ENCODE assay signal across 10 cellular contexts in genomic region chr7:100444311-100445278, GRCh38. TPM values are rescaled to one million over a fixed set of nuclear protein-coding genes. Genes with fewer than 3 reads are reported as not detected.
DNase-seq lines count a peak whose midpoint lies in the region; ATAC-seq and FAIRE-seq lines count a peak whose summit lies in the region.
"Had no signal": no experiment of that assay in that cellular context is flagged by ENCODE, and none has a peak within 500 bp of the region (broad histone marks: within the 10 kb centered on the region; RNA-seq: fewer than 3 reads in every experiment).

No MANE protein-coding gene starts in this region.

- H3K9me3 Mint-ChIP-seq in activated T-helper 2 cell treated with anti-CD3 and anti-CD28 coated beads, Interferon-gamma antibody, Interleukin-2, Interleukin-4, amounts not matched to agents 10 μg/mL and 5 μg/mL and 100 μg/mL, durations not matched to agents 14 hours and 24 hours and 36 hours: no peaks in the 10 kb centered on the region

- no peaks in the 10 kb centered on the region for H3K36me3 Mint-ChIP-seq in activated T-helper 2 cell treated with anti-CD3 and anti-CD28 coated beads, Interferon-gamma antibody, Interleukin-2, Interleukin-4, amounts not matched to agents 10 μg/mL and 5 μg/mL and 100 μg/mL, durations not matched to agents 14 hours and 24 hours and 36 hours (ENCODE audit: low read depth)

- no peak overlapping the region for H3K4me3 Mint-ChIP-seq in activated T-helper 2 cell treated with anti-CD3 and anti-CD28 coated beads, Interferon-gamma antibody, Interleukin-2, Interleukin-4, amounts not matched to agents 10 μg/mL and 5 μg/mL and 100 μg/mL, durations not matched to agents 14 hours and 24 hours and 36 hours (ENCODE audit: low read depth)

- ATAC-seq in HG02852 (IDR thresholded peaks at IDR 0.05; ENCODE audit: unreplicated experiment): no peak

- H3K4me1 Mint-ChIP-seq in activated T-helper 2 cell treated with anti-CD3 and anti-CD28 coated beads, Interferon-gamma antibody, Interleukin-2, Interleukin-4, amounts not matched to agents 10 μg/mL and 5 μg/mL and 100 μg/mL, durations not matched to agents 14 hours and 24 hours and 36 hours (ENCODE audit: low read depth): peaks cover 14% of the 10 kb centered on the region

- intact Hi-C loops in activated T-helper 2 cell treated with anti-CD3 and anti-CD28 coated beads, Interferon-gamma antibody, Interleukin-2, Interleukin-4, amounts not matched to agents 10 μg/mL and 5 μg/mL and 100 μg/mL, durations not matched to agents 14 hours and 24 hours and 36 hours (cut with micrococcal nuclease): no loop called here

- no peak for FAIRE-seq in urothelium cell line (lab: Jason Lieb, UNC)
- FAIRE-seq: G401.6, TTC549 had no signal

- H3K27ac Mint-ChIP-seq in activated T-helper 2 cell treated with anti-CD3 and anti-CD28 coated beads, Interferon-gamma antibody, Interleukin-2, Interleukin-4, amounts not matched to agents 10 μg/mL and 5 μg/mL and 100 μg/mL, durations not matched to agents 14 hours and 24 hours and 36 hours: peak overlapping the region; percentile 89

- DNase-seq in activated T-cell treated with anti-CD3 and anti-CD28 coated beads, Interleukin-2, amount 50 U/mL, for 1 hour: peak; percentile 15
- DNase-seq in activated T-cell treated with anti-CD3 and anti-CD28 coated beads for 4 hours: no peak
- DNase-seq in activated T-helper 2 cell treated with anti-CD3 and anti-CD28 coated beads, Interferon-gamma antibody, Interleukin-2, Interleukin-4, amounts not matched to agents 10 μg/mL and 5 μg/mL and 100 μg/mL, durations not matched to agents 14 hours and 24 hours and 36 hours (ENCODE audit: low spot score): no peak
- DNase-seq in kidney tubule cell (ENCODE audit: low spot score): peak; percentile 79
- peak; percentile 53 for DNase-seq in urothelium cell line (ENCODE audit: low spot score)
- no peak for DNase-seq in middle frontal gyrus (ENCODE audit: extremely low spot score, low spot score)
- DNase-seq in stimulated activated CD4-positive, alpha-beta T cell treated with anti-CD3 and anti-CD28 coated beads, Interleukin-15, amount 100 ng/mL, for 24 hours: no peak

- H3K27me3 Mint-ChIP-seq in activated T-helper 2 cell treated with anti-CD3 and anti-CD28 coated beads, Interferon-gamma antibody, Interleukin-2, Interleukin-4, amounts not matched to agents 10 μg/mL and 5 μg/mL and 100 μg/mL, durations not matched to agents 14 hours and 24 hours and 36 hours (ENCODE audit: low read depth): no peaks in the 10 kb centered on the region

RNA-seq across cellular contexts. Expression of gene PPP1R35, which starts 8.3 kb away (rescaled TPM):
- 59.8 and 63.6 TPM in 2 replicates for total RNA-seq in activated T-helper 2 cell treated with anti-CD3 and anti-CD28 coated beads, Interferon-gamma antibody, Interleukin-2, Interleukin-4, amounts not matched to agents 10 μg/mL and 5 μg/mL and 100 μg/mL, durations not matched to agents 14 hours and 24 hours and 36 hours

RNA-seq across cellular contexts. Expression of gene MEPCE, which starts 15.0 kb away (rescaled TPM):
- 50.9 and 51.0 TPM in 2 replicates for total RNA-seq in activated T-helper 2 cell treated with anti-CD3 and anti-CD28 coated beads, Interferon-gamma antibody, Interleukin-2, Interleukin-4, amounts not matched to agents 10 μg/mL and 5 μg/mL and 100 μg/mL, durations not matched to agents 14 hours and 24 hours and 36 hours

RNA-seq across cellular contexts. Expression of gene ZCWPW1, which starts 16.1 kb away (rescaled TPM):
- total RNA-seq in activated T-helper 2 cell treated with anti-CD3 and anti-CD28 coated beads, Interferon-gamma antibody, Interleukin-2, Interleukin-4, amounts not matched to agents 10 μg/mL and 5 μg/mL and 100 μg/mL, durations not matched to agents 14 hours and 24 hours and 36 hours: 1.1 and 3.5 TPM in 2 replicates

RNA-seq across cellular contexts. Expression of gene SPACDR, which starts 19.5 kb away (rescaled TPM):
- 3.2 and 4.5 TPM in 2 replicates for total RNA-seq in activated T-helper 2 cell treated with anti-CD3 and anti-CD28 coated beads, Interferon-gamma antibody, Interleukin-2, Interleukin-4, amounts not matched to agents 10 μg/mL and 5 μg/mL and 100 μg/mL, durations not matched to agents 14 hours and 24 hours and 36 hours

RNA-seq across cellular contexts. Expression of gene TSC22D4, which starts 34.4 kb away (rescaled TPM):
- 103 and 106 TPM in 2 replicates for total RNA-seq in activated T-helper 2 cell treated with anti-CD3 and anti-CD28 coated beads, Interferon-gamma antibody, Interleukin-2, Interleukin-4, amounts not matched to agents 10 μg/mL and 5 μg/mL and 100 μg/mL, durations not matched to agents 14 hours and 24 hours and 36 hours

Comparison
In these comparisons a context has a peak if more than half of its experiments do, and no peak if none do; other contexts are left out.
1. DNase-seq: peak in activated T-cell treated with anti-CD3 and anti-CD28 coated beads, Interleukin-2, amount 50 U/mL, for 1 hour (single experiment), kidney tubule cell (single experiment) and urothelium cell line (single experiment); none in activated T-cell treated with anti-CD3 and anti-CD28 coated beads for 4 hours (single experiment), activated T-helper 2 cell treated with anti-CD3 and anti-CD28 coated beads, Interferon-gamma antibody, Interleukin-2, Interleukin-4, amounts not matched to agents 10 μg/mL and 5 μg/mL and 100 μg/mL, durations not matched to agents 14 hours and 24 hours and 36 hours (single experiment), middle frontal gyrus (single experiment) and stimulated activated CD4-positive, alpha-beta T cell treated with anti-CD3 and anti-CD28 coated beads, Interleukin-15, amount 100 ng/mL, for 24 hours (single experiment).